In genomic region chr2:78202986-78203670, GRCh38 we compare ENCODE assay signal across 23 cellular contexts.
"Had no signal": no experiment of that assay in that cellular context is flagged by ENCODE, and none has a peak within 500 bp of the region (broad histone marks: within the 10 kb centered on the region; RNA-seq: fewer than 3 reads in every experiment).

No MANE protein-coding gene starts in this region.

- H3K36me3 Mint-ChIP-seq: activated CD8-positive, alpha-beta memory T cell treated with anti-CD3 and anti-CD28 coated beads, Interleukin-2, amount 10 ng/mL, durations not matched to agents 7 days and 5 days; activated naive CD4-positive, alpha-beta T cell treated with anti-CD3 and anti-CD28 coated beads, Interleukin-2, amount 50 U/mL, for 24 hours; memory B cell; stimulated activated effector memory CD8-positive, alpha-beta T cell treated with anti-CD3 and anti-CD28 coated beads, Interleukin-12 subunit alpha, Interleukin-12 subunit beta, amount 100 ng/mL, for 72 hours had no signal

- H3K9me3 ChIP-seq: ascending aorta, esophagus muscularis mucosa, gastrocnemius medialis, pancreas, right lobe of liver, tibial artery had no signal

- H3K4me1 Mint-ChIP-seq: activated CD4-positive, alpha-beta memory T cell treated with anti-CD3 and anti-CD28 coated beads, Interleukin-2, amount 10 ng/mL, durations not matched to agents 7 days and 5 days; activated CD4-positive, alpha-beta T cell treated with anti-CD3 and anti-CD28 coated beads, Interleukin-2, amount 10 ng/mL, durations not matched to agents 24 days and 14 days; activated CD8-positive, alpha-beta memory T cell treated with anti-CD3 and anti-CD28 coated beads, Interleukin-2, amount 10 ng/mL, durations not matched to agents 7 days and 5 days; activated naive CD4-positive, alpha-beta T cell treated with anti-CD3 and anti-CD28 coated beads, Interleukin-2, amount 50 U/mL, for 24 hours; memory B cell; nephron; stimulated activated effector memory CD8-positive, alpha-beta T cell treated with anti-CD3 and anti-CD28 coated beads, Interleukin-12 subunit alpha, Interleukin-12 subunit beta, amount 100 ng/mL, for 72 hours; stimulated activated naive CD8-positive, alpha-beta T cell treated with anti-CD3 and anti-CD28 coated beads, Interleukin-15, amount 100 ng/mL, for 72 hours had no signal

- H3K4me1 ChIP-seq: ascending aorta, esophagus muscularis mucosa, gastrocnemius medialis, heart left ventricle, pancreas, right lobe of liver, tibial artery had no signal

- DNase-seq: activated CD4-positive, alpha-beta memory T cell treated with anti-CD3 and anti-CD28 coated beads, Interleukin-2, amount 10 ng/mL, durations not matched to agents 7 days and 5 days; activated CD4-positive, alpha-beta T cell treated with anti-CD3 and anti-CD28 coated beads, Interleukin-2, amount 10 ng/mL, durations not matched to agents 24 days and 14 days; activated CD8-positive, alpha-beta memory T cell treated with anti-CD3 and anti-CD28 coated beads, Interleukin-2, amount 10 ng/mL, durations not matched to agents 7 days and 5 days; activated gamma-delta T cell treated with Interleukin-2 at 50 U/mL for 16 hours; activated T-cell treated with anti-CD3 and anti-CD28 coated beads for 4 hours; cerebellar nuclear complex; gastrocnemius medialis; heart left ventricle; pancreas; right lobe of liver; small intestine; stimulated activated CD4-positive, alpha-beta T cell treated with anti-CD3 and anti-CD28 coated beads, Interleukin-2, amount 100 ng/mL, for 24 hours; stimulated activated naive CD8-positive, alpha-beta T cell treated with anti-CD3 and anti-CD28 coated beads, Interleukin-15, amount 100 ng/mL, for 72 hours; T1000; tibial artery had no signal

- H3K4me3 Mint-ChIP-seq: activated CD4-positive, alpha-beta memory T cell treated with anti-CD3 and anti-CD28 coated beads, Interleukin-2, amount 10 ng/mL, durations not matched to agents 7 days and 5 days; activated CD4-positive, alpha-beta T cell treated with anti-CD3 and anti-CD28 coated beads, Interleukin-2, amount 10 ng/mL, durations not matched to agents 24 days and 14 days; activated CD8-positive, alpha-beta memory T cell treated with anti-CD3 and anti-CD28 coated beads, Interleukin-2, amount 10 ng/mL, durations not matched to agents 7 days and 5 days; activated naive CD4-positive, alpha-beta T cell treated with anti-CD3 and anti-CD28 coated beads, Interleukin-2, amount 50 U/mL, for 24 hours; activated T-helper 1 cell treated with anti-CD3 and anti-CD28 coated beads, Interleukin-12 subunit alpha, Interleukin-12 subunit beta, Interleukin-2, Interleukin-4 antibody, amounts not matched to agents 30 ng/mL and 10 ng/mL and 1 ng/mL, durations not matched to agents 14 hours and 24 hours and 36 hours; memory B cell; nephron; stimulated activated effector memory CD8-positive, alpha-beta T cell treated with anti-CD3 and anti-CD28 coated beads, Interleukin-12 subunit alpha, Interleukin-12 subunit beta, amount 100 ng/mL, for 72 hours; stimulated activated naive CD8-positive, alpha-beta T cell treated with anti-CD3 and anti-CD28 coated beads, Interleukin-15, amount 100 ng/mL, for 72 hours had no signal

- H3K36me3 ChIP-seq: ascending aorta, esophagus muscularis mucosa, gastrocnemius medialis, heart left ventricle, pancreas, right lobe of liver, tibial artery had no signal

- H3K27me3 Mint-ChIP-seq: activated CD4-positive, alpha-beta memory T cell treated with anti-CD3 and anti-CD28 coated beads, Interleukin-2, amount 10 ng/mL, durations not matched to agents 7 days and 5 days; activated CD4-positive, alpha-beta T cell treated with anti-CD3 and anti-CD28 coated beads, Interleukin-2, amount 10 ng/mL, durations not matched to agents 24 days and 14 days; activated CD8-positive, alpha-beta memory T cell treated with anti-CD3 and anti-CD28 coated beads, Interleukin-2, amount 10 ng/mL, durations not matched to agents 7 days and 5 days; activated naive CD4-positive, alpha-beta T cell treated with anti-CD3 and anti-CD28 coated beads, Interleukin-2, amount 50 U/mL, for 24 hours; memory B cell; stimulated activated naive CD8-positive, alpha-beta T cell treated with anti-CD3 and anti-CD28 coated beads, Interleukin-15, amount 100 ng/mL, for 72 hours had no signal

- ATAC-seq: activated CD8-positive, alpha-beta memory T cell treated with anti-CD3 and anti-CD28 coated beads, Interleukin-2, amount 10 ng/mL, durations not matched to agents 7 days and 5 days; gastrocnemius medialis; heart left ventricle; pancreas; right lobe of liver; stimulated activated effector memory CD8-positive, alpha-beta T cell treated with anti-CD3 and anti-CD28 coated beads, Interleukin-12 subunit alpha, Interleukin-12 subunit beta, amount 100 ng/mL, for 72 hours; stimulated activated naive CD8-positive, alpha-beta T cell treated with anti-CD3 and anti-CD28 coated beads, Interleukin-15, amount 100 ng/mL, for 72 hours had no signal

- H3K27ac ChIP-seq: ascending aorta, coronary artery, esophagus muscularis mucosa, gastrocnemius medialis, heart left ventricle, pancreas, right lobe of liver, tibial artery had no signal

- H3K27me3 ChIP-seq: ascending aorta, esophagus muscularis mucosa, gastrocnemius medialis, heart left ventricle, pancreas, right lobe of liver, tibial artery had no signal

- H3K27ac Mint-ChIP-seq: activated CD4-positive, alpha-beta memory T cell treated with anti-CD3 and anti-CD28 coated beads, Interleukin-2, amount 10 ng/mL, durations not matched to agents 7 days and 5 days; activated CD4-positive, alpha-beta T cell treated with anti-CD3 and anti-CD28 coated beads, Interleukin-2, amount 10 ng/mL, durations not matched to agents 24 days and 14 days; activated CD8-positive, alpha-beta memory T cell treated with anti-CD3 and anti-CD28 coated beads, Interleukin-2, amount 10 ng/mL, durations not matched to agents 7 days and 5 days; activated T-helper 1 cell treated with anti-CD3 and anti-CD28 coated beads, Interleukin-12 subunit alpha, Interleukin-12 subunit beta, Interleukin-2, Interleukin-4 antibody, amounts not matched to agents 30 ng/mL and 10 ng/mL and 1 ng/mL, durations not matched to agents 14 hours and 24 hours and 36 hours; memory B cell; nephron; stimulated activated effector memory CD8-positive, alpha-beta T cell treated with anti-CD3 and anti-CD28 coated beads, Interleukin-12 subunit alpha, Interleukin-12 subunit beta, amount 100 ng/mL, for 72 hours; stimulated activated naive CD8-positive, alpha-beta T cell treated with anti-CD3 and anti-CD28 coated beads, Interleukin-15, amount 100 ng/mL, for 72 hours had no signal

- H3K4me3 ChIP-seq: ascending aorta, coronary artery, esophagus muscularis mucosa, gastrocnemius medialis, heart left ventricle, pancreas, right lobe of liver, tibial artery had no signal
